Comparison of ENCODE assay signal across 8 cellular contexts in the genomic region with DNA sequence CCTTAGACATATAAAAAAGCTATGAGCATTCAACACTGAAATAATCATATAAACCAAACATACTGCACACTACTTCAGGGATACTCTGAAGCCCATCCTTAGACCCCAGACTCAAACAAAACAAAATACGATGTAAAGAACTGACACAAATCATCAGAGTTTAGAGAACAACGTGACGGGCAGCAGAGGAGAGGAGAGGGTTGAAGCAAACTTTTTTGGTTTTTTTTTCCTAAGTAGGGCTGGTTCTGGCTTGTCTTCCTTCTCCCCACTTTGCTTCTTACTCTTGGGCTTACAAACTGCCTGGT. TPM values are rescaled to one million over a fixed set of nuclear protein-coding genes. Genes with fewer than 3 reads are reported as not detected.
DNase-seq lines count a peak whose midpoint lies in the region; ATAC-seq and TF ChIP-seq lines count a peak whose summit lies in the region.

No MANE protein-coding gene starts in this region.

- H3K9me2 ChIP-seq in Karpas-422 (replicated peaks; ENCODE audit: insufficient read depth, low read length) = no peaks in the 10 kb centered on the region

- H3K36me3 ChIP-seq in BLaER1 = no peaks in the 10 kb centered on the region
- no peaks in the 10 kb centered on the region for H3K36me3 ChIP-seq in Karpas-422 (ENCODE audit: insufficient read depth, low read length)

- peak overlapping the region; percentile 89 for H3K4me2 ChIP-seq in BLaER1
- H3K4me2 ChIP-seq in Karpas-422 (ENCODE audit: low read depth, low read length, poor library complexity, severe bottlenecking) = peak overlapping the region; percentile 78

- H3K9me3 ChIP-seq in BLaER1 (no peaks in the 10 kb centered on the region), Karpas-422 (ENCODE audit: low read length) (no peaks in the 10 kb centered on the region)

- no peaks in the 10 kb centered on the region for H3K27me3 Mint-ChIP-seq in nephron (ENCODE audit: low read depth)

- no peaks in the 10 kb centered on the region for H3K36me3 Mint-ChIP-seq in nephron (ENCODE audit: low read depth)

- DNase-seq in Karpas-422 = no peak
- no peak for DNase-seq in dorsolateral prefrontal cortex
- DNase-seq in cerebellar nuclear complex (lab: John Stamatoyannopoulos, UW) = no peak
- DNase-seq in NCI-H446 treated with DMSO at 0.1 percent for 48 hours (lab: John Stamatoyannopoulos, UW) = no peak
- no peak for DNase-seq in NCI-H1105 (lab: John Stamatoyannopoulos, UW)

- peak overlapping the region; percentile 99 to 100 (median 100) for H3K27ac Mint-ChIP-seq in nephron

- H3K27ac ChIP-seq in BLaER1 (peak overlapping the region; percentile 94), Karpas-422 (ENCODE audit: low read length) (no peak overlapping the region), dorsolateral prefrontal cortex (peak overlapping the region; percentile 19 to 97 (median 89))

- TF ChIP-seq CTCF in dorsolateral prefrontal cortex (IDR thresholded peaks at IDR 0.05 in 54 of 56, conservative IDR thresholded peaks at IDR 0.05 in 2 of 56; ENCODE audit: low read depth in 1 of 56, partially characterized antibody in 56 of 56) (no peak), nephron (IDR thresholded peaks at IDR 0.05; ENCODE audit: unreplicated experiment in 3 of 3) (no peak)

- H3K4me3 Mint-ChIP-seq in nephron = peak overlapping the region; percentile 90 to 97 (median 96)

- intact Hi-C loops in dorsolateral prefrontal cortex (cut with DNase I) = no loop called here

- no peaks in the 10 kb centered on the region for H3K79me2 ChIP-seq in Karpas-422 (ENCODE audit: low read length)

- H3K4me1 Mint-ChIP-seq in nephron = peaks cover 41% of the 10 kb centered on the region

- peak overlapping the region; percentile 94 for H2AFZ ChIP-seq in Karpas-422 (ENCODE audit: low read length)

- H4K20me1 ChIP-seq in BLaER1 = no peaks in the 10 kb centered on the region
- H4K20me1 ChIP-seq in Karpas-422 (ENCODE audit: insufficient read depth, low read depth, low read length) = no peaks in the 10 kb centered on the region

- no peak for ATAC-seq in HG03039 (IDR thresholded peaks at IDR 0.05; ENCODE audit: unreplicated experiment)

- H3K4me3 ChIP-seq in BLaER1 (peak overlapping the region; percentile 69), Karpas-422 (ENCODE audit: low read length) (peak overlapping the region; percentile 67), dorsolateral prefrontal cortex (peak overlapping the region; percentile 52 to 99 (median 83))

- H3K27me3 ChIP-seq in BLaER1 (no peaks in the 10 kb centered on the region), Karpas-422 (ENCODE audit: low read length) (no peaks in the 10 kb centered on the region), dorsolateral prefrontal cortex (no peaks in the 10 kb centered on the region)

- H3K4me1 ChIP-seq in BLaER1 = peaks cover 52% of the 10 kb centered on the region
- peaks cover 13% of the 10 kb centered on the region for H3K4me1 ChIP-seq in Karpas-422 (ENCODE audit: low read length)

- H3K9me3 Mint-ChIP-seq in nephron = no peaks in the 10 kb centered on the region

- H3K9ac ChIP-seq in BLaER1 (peak overlapping the region; percentile 89), Karpas-422 (ENCODE audit: low read length) (peak overlapping the region; percentile 45)

RNA-seq across cellular contexts. Expression of gene GAP43, which starts 34.7 kb away (rescaled TPM):
- not detected in 2 replicates for total RNA-seq in Karpas-422 (2014; rRNA removed; shearing (Covaris generic); ENCODE audit: low replicate concordance)
- 100 to 1,000 TPM in 119 of 120 experiments, 10 to 100 TPM in 1; 88.9 to 514 (median 300) TPM for total RNA-seq in dorsolateral prefrontal cortex

Comparison
In these comparisons a context has a peak if more than half of its experiments do, and no peak if none do; other contexts are left out.
1. RNA of gene GAP43, which starts 34.7 kb away (total RNA-seq): 88.9 to 514 TPM in dorsolateral prefrontal cortex; not detected in Karpas-422; every median in the first group is over 10 times any median in the second.
2. Peak in every context shown above with its lines, with median percentiles within 50 percentile points of each other: H3K4me3 ChIP-seq.